1 cellular context compared by ENCODE assay signal in the genomic region with DNA sequence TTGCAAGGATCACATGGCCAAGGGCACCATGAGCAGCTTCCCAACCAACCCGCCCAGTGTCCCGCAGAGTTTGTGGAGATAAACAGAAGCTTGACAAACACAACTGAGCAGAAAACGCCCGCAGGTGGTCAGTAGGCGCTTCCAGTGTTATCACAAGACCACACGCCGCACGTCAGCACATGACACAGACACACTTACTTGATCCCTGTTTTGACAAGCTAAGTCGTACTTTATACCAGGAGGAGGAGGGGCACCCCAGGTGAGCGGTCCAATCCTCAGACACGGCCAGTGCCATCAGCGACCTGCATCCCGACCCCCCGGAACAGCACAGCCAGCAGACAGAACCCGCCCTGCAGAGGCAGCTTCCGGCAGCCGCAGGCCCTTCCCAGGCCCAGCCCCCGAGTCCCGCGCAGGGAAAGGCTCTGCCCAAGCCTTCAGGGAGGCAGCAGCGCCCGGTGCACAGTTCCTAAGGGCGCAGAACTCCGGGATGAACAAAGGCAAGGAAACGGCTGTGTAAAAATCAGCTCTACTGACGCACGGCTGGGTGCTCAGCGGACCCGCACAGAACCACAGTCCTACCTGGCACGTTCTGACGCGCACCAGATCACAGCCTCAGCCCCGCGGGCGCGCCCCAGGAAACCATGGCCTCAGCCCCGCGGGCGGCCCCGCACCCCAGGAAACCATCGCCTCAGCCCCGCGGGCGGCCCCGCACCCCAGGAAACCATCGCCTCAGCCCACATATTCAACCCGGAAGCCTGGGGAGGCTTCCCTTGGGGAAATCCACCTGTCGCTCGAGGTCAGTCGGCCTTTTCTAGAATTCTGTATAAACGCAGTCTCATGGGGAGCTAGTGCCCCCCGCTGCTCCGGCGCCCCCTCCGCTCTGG.
TF ChIP-seq lines count a peak whose summit lies in the region.

No MANE protein-coding gene starts in this region.

TF ChIP-seq in IMR-90, 13 proteins besides CTCF, POLR2A, EP300 and RAD21:
- TF ChIP-seq RFX5 (IDR thresholded peaks at IDR 0.05; ENCODE audit: low read depth, low read length), result no peak
- TF ChIP-seq RCOR1 (IDR thresholded peaks at IDR 0.05; ENCODE audit: insufficient replicate concordance, low read length), result no peak
- no peak for TF ChIP-seq FOS (IDR thresholded peaks at IDR 0.05; ENCODE audit: low read depth, low read length)
- TF ChIP-seq MXI1 (IDR thresholded peaks at IDR 0.05; ENCODE audit: borderline replicate concordance, low read depth, low read length), result no peak
- TF ChIP-seq MAZ (IDR thresholded peaks at IDR 0.05; ENCODE audit: borderline replicate concordance, low read depth, low read length), result no peak
TF ChIP-seq in IMR-90: peak in this region for 0.
